ENCODE assay signal across 13 cellular contexts in the genomic region with DNA sequence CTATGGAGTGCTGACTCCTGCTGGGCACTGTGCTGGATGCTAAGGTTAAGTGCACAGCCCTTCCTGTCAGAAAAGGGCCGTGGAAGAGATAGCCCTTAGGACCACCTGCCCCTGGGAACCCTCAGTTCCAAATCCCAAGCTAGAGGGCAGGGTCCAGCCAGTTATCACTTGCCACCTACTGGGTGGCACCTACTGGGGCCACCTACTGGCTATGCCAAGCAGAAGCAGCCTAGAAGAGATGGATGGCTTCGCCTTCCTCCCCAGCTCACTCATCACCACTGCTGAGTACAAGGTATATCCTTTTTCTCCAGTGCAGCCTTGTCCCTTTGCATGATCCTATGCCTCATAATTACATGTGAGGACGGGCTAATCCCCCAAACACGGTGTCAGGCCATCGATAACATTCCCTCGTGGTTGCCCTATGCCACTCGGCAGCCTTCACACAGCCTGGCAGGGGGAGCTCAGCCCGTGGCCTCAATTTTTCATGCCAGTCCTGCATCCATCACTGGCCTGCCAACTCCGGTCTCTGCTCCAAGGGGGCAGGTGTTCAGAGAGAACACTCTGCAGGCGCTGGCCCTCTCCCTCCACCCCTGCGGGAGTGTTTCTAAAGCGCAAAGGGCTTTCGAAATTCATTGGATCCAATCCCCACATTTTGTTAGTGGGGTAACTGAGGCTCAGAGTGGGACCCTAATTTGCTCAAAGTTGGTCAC. TPM values are rescaled to one million over a fixed set of nuclear protein-coding genes. Genes with fewer than 3 reads are reported as not detected.
DNase-seq lines count a peak whose midpoint lies in the region; ATAC-seq and TF ChIP-seq lines count a peak whose summit lies in the region.
"Had no signal": no experiment of that assay in that cellular context is flagged by ENCODE, and none has a peak within 500 bp of the region (broad histone marks: within the 10 kb centered on the region; RNA-seq: fewer than 3 reads in every experiment).

No MANE protein-coding gene starts in this region.

- H3K27me3 ChIP-seq in left ventricle myocardium inferior (ENCODE audit: low read depth) (peaks cover 97% of the 10 kb centered on the region), Loucy (ENCODE audit: insufficient read depth, low read length, poor library complexity, severe bottlenecking) (no peaks in the 10 kb centered on the region), upper lobe of right lung (peaks cover 64% of the 10 kb centered on the region)

- H3K9me3 ChIP-seq in left ventricle myocardium inferior (replicated peaks) (no peaks in the 10 kb centered on the region), Loucy (ENCODE audit: insufficient read depth, low read depth, low read length) (no peaks in the 10 kb centered on the region), upper lobe of right lung (no peaks in the 10 kb centered on the region)
- H3K9me3 ChIP-seq: prostate gland had no signal

- H3K27me3 Mint-ChIP-seq in chondrocyte (ENCODE audit: low read depth): peaks cover 56% of the 10 kb centered on the region

- H3K9me2 ChIP-seq in Loucy (replicated peaks; ENCODE audit: low read depth, low read length): no peaks in the 10 kb centered on the region

- H3K4me2 ChIP-seq in Loucy (ENCODE audit: low read depth, low read length, poor library complexity, severe bottlenecking): no peak overlapping the region

- no peak overlapping the region for H3K9ac ChIP-seq in Loucy (ENCODE audit: low read depth, low read length, poor library complexity, severe bottlenecking)

- DNase-seq in left ventricle myocardium inferior (no peak), Right ventricle myocardium inferior (ENCODE audit: missing footprints) (no peak), chondrocyte (ENCODE audit: low spot score) (no peak), upper lobe of right lung (no peak), NCI-H2107 (lab: John Stamatoyannopoulos, UW) (no peak), iPS-NIHi7 (ENCODE audit: extremely low spot score) (no peak)
- no peak for DNase-seq in activated T-cell treated with anti-CD3 and anti-CD28 coated beads, Interleukin-2, amount 50 U/mL, for 1 hour
- DNase-seq: effector CD8-positive, alpha-beta T cell; islet precursor cell had no signal

- H3K4me3 Mint-ChIP-seq in chondrocyte (ENCODE audit: unreplicated experiment): no peak overlapping the region

- H3K27ac Mint-ChIP-seq in chondrocyte (ENCODE audit: unreplicated experiment): no peak overlapping the region
- H3K27ac Mint-ChIP-seq: activated T-helper 2 cell treated with anti-CD3 and anti-CD28 coated beads, Interferon-gamma antibody, Interleukin-2, Interleukin-4, amounts not matched to agents 10 μg/mL and 5 μg/mL and 100 μg/mL, durations not matched to agents 14 hours and 24 hours and 36 hours had no signal

- TF ChIP-seq CTCF in left ventricle myocardium inferior (IDR thresholded peaks at IDR 0.05; ENCODE audit: borderline replicate concordance): peak; percentile 43
- peak; percentile 59 for TF ChIP-seq CTCF in Loucy (conservative IDR thresholded peaks at IDR 0.05; ENCODE audit: low read length)
- peak; percentile 54 for TF ChIP-seq CTCF in chondrocyte (IDR thresholded peaks at IDR 0.05)
- TF ChIP-seq CTCF in upper lobe of right lung (IDR thresholded peaks at IDR 0.05): peak; percentile 16

- H3K79me2 ChIP-seq in Loucy (ENCODE audit: insufficient read depth, low read length): no peaks in the 10 kb centered on the region

- intact Hi-C loops in left ventricle myocardium inferior (cut with micrococcal nuclease): no loop called here
- intact Hi-C loops in Right ventricle myocardium inferior (cut with DNase I): no loop called here
- intact Hi-C loops in upper lobe of right lung (cut with DNase I): no loop called here

- H3K36me3 Mint-ChIP-seq in chondrocyte (ENCODE audit: low read depth): no peaks in the 10 kb centered on the region

- H3K4me3 ChIP-seq in left ventricle myocardium inferior (no peak overlapping the region), Loucy (ENCODE audit: low read length, poor library complexity, severe bottlenecking) (no peak overlapping the region), upper lobe of right lung (no peak overlapping the region)
- H3K4me3 ChIP-seq: prostate gland had no signal

- no peaks in the 10 kb centered on the region for H4K20me1 ChIP-seq in Loucy (ENCODE audit: insufficient read depth, low read length, poor library complexity, severe bottlenecking)

- no peaks in the 10 kb centered on the region for H3K4me1 Mint-ChIP-seq in chondrocyte (ENCODE audit: low read depth)

- no peak for ATAC-seq in Right ventricle myocardium inferior
- peak; percentile 49 for ATAC-seq in upper lobe of right lung

- H3F3A ChIP-seq in Loucy (ENCODE audit: low read depth): no peaks in the 10 kb centered on the region

- H2AFZ ChIP-seq in Loucy (ENCODE audit: low read length): no peak overlapping the region

- H3K27ac ChIP-seq in left ventricle myocardium inferior (replicated peaks) (no peak overlapping the region), upper lobe of right lung (no peak overlapping the region)
- H3K27ac ChIP-seq: prostate gland had no signal

- H3K36me3 ChIP-seq in left ventricle myocardium inferior: no peaks in the 10 kb centered on the region
- no peaks in the 10 kb centered on the region for H3K36me3 ChIP-seq in Loucy (ENCODE audit: insufficient read depth, low read length)
- H3K36me3 ChIP-seq in upper lobe of right lung: no peaks in the 10 kb centered on the region
- H3K36me3 ChIP-seq: prostate gland had no signal

- H3K9me3 Mint-ChIP-seq in chondrocyte (ENCODE audit: low read depth): no peaks in the 10 kb centered on the region
- H3K9me3 Mint-ChIP-seq: activated T-helper 2 cell treated with anti-CD3 and anti-CD28 coated beads, Interferon-gamma antibody, Interleukin-2, Interleukin-4, amounts not matched to agents 10 μg/mL and 5 μg/mL and 100 μg/mL, durations not matched to agents 14 hours and 24 hours and 36 hours had no signal

- H3K4me1 ChIP-seq in left ventricle myocardium inferior (no peaks in the 10 kb centered on the region), Loucy (ENCODE audit: insufficient read depth, low read length, poor library complexity, severe bottlenecking) (peaks cover 3% of the 10 kb centered on the region), upper lobe of right lung (no peaks in the 10 kb centered on the region)
- H3K4me1 ChIP-seq: prostate gland had no signal

RNA-seq across cellular contexts. Expression of a gene that starts 49.0 kb away (rescaled TPM):
- total RNA-seq in left ventricle myocardium inferior: not detected
- total RNA-seq in Right ventricle myocardium inferior: not detected
- total RNA-seq in chondrocyte: 0.07 TPM in 1 of 3 replicates, not detected in the others
- total RNA-seq in upper lobe of right lung: 0.06 TPM
- total RNA-seq: activated T-helper 2 cell treated with anti-CD3 and anti-CD28 coated beads, Interferon-gamma antibody, Interleukin-2, Interleukin-4, amounts not matched to agents 10 μg/mL and 5 μg/mL and 100 μg/mL, durations not matched to agents 14 hours and 24 hours and 36 hours; T-helper 1 cell treated with Interleukin-12 subunit alpha and Interleukin-12 subunit beta and Interleukin-4 antibody, amounts not matched to agents 30 ng/mL and 1 ng/mL, for 36 hours had no signal
